8 cellular contexts compared by ENCODE assay signal in the genomic region with DNA sequence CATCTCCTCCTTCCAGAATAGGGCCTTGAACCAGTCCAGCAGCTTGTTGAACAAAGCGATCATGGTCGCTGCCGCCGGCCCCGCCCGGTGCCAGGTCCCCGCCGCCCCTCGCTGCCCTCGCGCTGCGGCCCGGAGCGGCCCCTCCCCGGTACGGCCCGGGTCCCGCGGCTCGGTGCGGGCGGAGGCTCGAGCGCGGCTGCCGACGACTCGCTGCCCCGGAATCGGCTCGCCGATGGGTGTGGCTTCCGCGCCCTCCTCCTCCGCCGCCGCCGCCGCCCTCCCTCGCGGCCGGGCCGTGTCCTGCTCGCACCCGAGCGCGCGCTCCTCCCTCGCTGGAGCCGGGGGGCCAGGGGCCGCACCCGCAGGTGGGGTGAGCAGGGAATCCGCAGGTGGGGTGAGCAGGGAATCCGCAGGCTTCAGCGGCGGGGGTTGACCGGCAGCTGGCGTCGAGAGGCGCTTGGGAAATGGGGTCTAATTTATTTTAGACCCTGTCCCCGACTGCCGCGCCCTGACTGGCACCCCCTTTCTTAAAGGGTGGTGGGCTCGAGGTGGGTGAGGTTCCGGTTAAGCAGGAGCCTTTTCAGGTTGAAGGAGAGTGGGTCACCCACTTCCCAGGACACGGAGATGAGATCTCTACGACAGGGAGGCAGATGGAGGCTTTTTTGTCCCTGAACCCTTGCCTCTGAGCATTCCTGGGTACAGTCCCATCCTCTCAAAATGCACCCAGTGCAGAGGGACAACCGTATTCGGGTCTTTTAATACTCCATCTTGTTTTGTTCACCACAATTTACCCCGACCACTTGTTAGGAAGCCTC. TPM values are rescaled to one million over a fixed set of nuclear protein-coding genes. Genes with fewer than 3 reads are reported as not detected.
A peak's percentile ranks its signal among the peaks of the same experiment; 100 is the strongest.
DNase-seq lines count a peak whose midpoint lies in the region; ATAC-seq and TF ChIP-seq lines count a peak whose summit lies in the region.

Gene ARL8A (minus strand): TSS at position 228 of the 815 bp plus-strand sequence. CDS start 165 bp downstream, at position 63.

- H3K27ac Mint-ChIP-seq in CD8-positive, alpha-beta memory T cell = peak within 1 kb of the TSS; percentile 87 to 98 (median 96)

- no peaks in the 10 kb centered on the region for H3K27me3 ChIP-seq in CD8-positive, alpha-beta memory T cell (ENCODE audit: insufficient read depth, low read length, poor library complexity, severe bottlenecking)
- no peaks in the 10 kb centered on the region for H3K27me3 ChIP-seq in RWPE2 (ENCODE audit: insufficient read depth, poor library complexity, severe bottlenecking)
- H3K27me3 ChIP-seq in neutrophil = no peaks in the 10 kb centered on the region

- peaks cover 32 to 49% (median 42%) of the 10 kb centered on the region in 3 donors for H3K4me1 Mint-ChIP-seq in CD8-positive, alpha-beta memory T cell

- peaks cover 14% of the 10 kb centered on the region for H3K36me3 ChIP-seq in CD8-positive, alpha-beta memory T cell (ENCODE audit: insufficient read depth, low read length)
- H3K36me3 ChIP-seq in RWPE2 (ENCODE audit: low read depth) (peaks cover 6% of the 10 kb centered on the region; the same call in 1 of the 2 replicates), neutrophil (peaks cover 31% of the 10 kb centered on the region), urinary bladder (ENCODE audit: insufficient read depth) (no peaks in the 10 kb centered on the region)

- H3K27me3 Mint-ChIP-seq in CD8-positive, alpha-beta memory T cell = no peaks in the 10 kb centered on the region

- H3K36me3 Mint-ChIP-seq in CD8-positive, alpha-beta memory T cell = peaks cover 3 to 40% (median 4%) of the 10 kb centered on the region in 3 donors

- TF ChIP-seq CTCF in RWPE2 (IDR thresholded peaks at IDR 0.05; ENCODE audit: poor library complexity, severe bottlenecking) (no peak), neutrophil (IDR thresholded peaks at IDR 0.05) (peak; percentile 26)

- WGBS in urinary bladder = under 1% methylated on average over 70 of the region's 70 CpGs

- no peaks in the 10 kb centered on the region for H3K9me3 Mint-ChIP-seq in CD8-positive, alpha-beta memory T cell

- peak within 1 kb of the TSS; percentile 79 for H3K27ac ChIP-seq in CD8-positive, alpha-beta memory T cell (ENCODE audit: low read depth, low read length)
- peak within 1 kb of the TSS; percentile 72 for H3K27ac ChIP-seq in RWPE2 (ENCODE audit: poor library complexity, severe bottlenecking)
- H3K27ac ChIP-seq in neutrophil = peak within 1 kb of the TSS; percentile 90
- H3K27ac ChIP-seq in urinary bladder (ENCODE audit: low read depth) = peak within 1 kb of the TSS; percentile 82

- CTCF ChIA-PET in CD8-positive, alpha-beta memory T cell (lab: Charles Lee) = interaction anchor here (2.3 to 5.6 kb wide), 3 partner anchors 10 to 17 kb away, joined by 8 to 33 read pairs (median 23); partner anchors contain the start of gene PTPN7

- POLR2A ChIA-PET in CD8-positive, alpha-beta memory T cell (lab: Charles Lee) = interaction anchor here (0.7 to 2.7 kb wide), 3 partner anchors 9 to 197 kb away, joined by 3 to 17 read pairs (median 4); partner anchors contain the start of genes PTPN7 and UBE2T

- H3K4me3 Mint-ChIP-seq in CD8-positive, alpha-beta memory T cell = peak within 1 kb of the TSS; percentile 88 to 98 (median 94)

- ATAC-seq in GM19438 (IDR thresholded peaks at IDR 0.05; ENCODE audit: low read depth, unreplicated experiment) (peak; percentile 53), RWPE2 (ENCODE audit: low read depth) (peak; percentile 66)

- DNase-seq in CD8-positive, alpha-beta memory T cell = peak; percentile 62 to 79 (median 65)
- peak; percentile 70 for DNase-seq in HK-2 (ENCODE audit: unreplicated experiment)
- no peak for DNase-seq in RWPE2 (ENCODE audit: low spot score)
- peak; percentile 75 for DNase-seq in activated naive CD4-positive, alpha-beta T cell treated with anti-CD3 and anti-CD28 coated beads, Interleukin-2, amount 50 U/mL, for 16 hours
- DNase-seq in glomerular endothelial cell (ENCODE audit: extremely low read depth, low read depth, low spot score) = no peak

- no peaks in the 10 kb centered on the region for H3K9me3 ChIP-seq in CD8-positive, alpha-beta memory T cell (ENCODE audit: low read length)
- H3K9me3 ChIP-seq in RWPE2 (ENCODE audit: severe bottlenecking) = no peaks in the 10 kb centered on the region
- no peaks in the 10 kb centered on the region for H3K9me3 ChIP-seq in neutrophil

- peaks cover 21% of the 10 kb centered on the region for H3K4me1 ChIP-seq in CD8-positive, alpha-beta memory T cell (ENCODE audit: insufficient read depth, low read length)
- H3K4me1 ChIP-seq in RWPE2 (ENCODE audit: insufficient read depth, poor library complexity, severe bottlenecking) (no peaks in the 10 kb centered on the region), neutrophil (ENCODE audit: control insufficient read depth in 1 of 2, insufficient read depth in 1 of 2, low read depth in 1 of 2, low read length in 1 of 2) (peaks cover 28 to 31% of the 10 kb centered on the region in 2 experiments), urinary bladder (ENCODE audit: insufficient read depth) (no peaks in the 10 kb centered on the region)

- peak within 1 kb of the TSS; percentile 93 for H3K4me3 ChIP-seq in CD8-positive, alpha-beta memory T cell (ENCODE audit: low read length)
- H3K4me3 ChIP-seq in RWPE2 (ENCODE audit: severe bottlenecking) = peak within 1 kb of the TSS; percentile 91
- H3K4me3 ChIP-seq in neutrophil (ENCODE audit: low read depth in 1 of 2, low read length in 1 of 2) = peak within 1 kb of the TSS; percentile 88 to 100
- H3K4me3 ChIP-seq in urinary bladder (ENCODE audit: low read depth, low read length) = peak within 1 kb of the TSS; percentile 97

RNA-seq across cellular contexts. Expression of gene ARL8A, which starts in this region (rescaled TPM):
- total RNA-seq in CD8-positive, alpha-beta memory T cell = 10 to 100 TPM; 50.2 to 51.4 TPM
- polyA plus RNA-seq in CD8-positive, alpha-beta memory T cell = 12.3 TPM
- 60.0 and 68.8 TPM in 2 replicates for total RNA-seq in glomerular endothelial cell
- total RNA-seq in urinary bladder = 19.2 TPM
- 39.8 TPM for polyA plus RNA-seq in urinary bladder

Comparison
In these comparisons a context has a peak if more than half of its experiments do, and no peak if none do; other contexts are left out.
1. DNase-seq: peak in CD8-positive, alpha-beta memory T cell (5 of 5), HK-2 (single experiment) and activated naive CD4-positive, alpha-beta T cell treated with anti-CD3 and anti-CD28 coated beads, Interleukin-2, amount 50 U/mL, for 16 hours (single experiment); none in RWPE2 (single experiment) and glomerular endothelial cell (single experiment).
2. Peak in every context shown above with its lines, with median percentiles within 50 percentile points of each other: H3K27ac ChIP-seq and H3K4me3 ChIP-seq.